Comparison of ENCODE assay signal across 8 cellular contexts in genomic region chr9:94952553-94953373, GRCh38.
DNase-seq lines count a peak whose midpoint lies in the region; ATAC-seq and TF ChIP-seq lines count a peak whose summit lies in the region.

No MANE protein-coding gene starts in this region.

- H3K9me3 ChIP-seq in BLaER1 treated with 17β-estradiol and CSF1 and Interleukin-3, amounts not matched to agents 10 nM and 100 nM (replicated peaks in 1 of 11), result no peaks in the 10 kb centered on the region
- H3K9me3 ChIP-seq in OCI-LY1 (ENCODE audit: low read length) (no peaks in the 10 kb centered on the region), stomach (no peaks in the 10 kb centered on the region)

- peak; percentile 49 for DNase-seq in fibroblast of villous mesenchyme (ENCODE audit: low read depth)
- DNase-seq in stomach, result no peak
- no peak for DNase-seq in left lobe of liver (ENCODE audit: low spot score)
- no peak for DNase-seq in NCI-H510A (lab: John Stamatoyannopoulos, UW)
- no peak for DNase-seq in amniotic stem cell (lab: John Stamatoyannopoulos, UW)

- H3K27me3 ChIP-seq in BLaER1 treated with 17β-estradiol and CSF1 and Interleukin-3, amounts not matched to agents 10 nM and 100 nM, result no peaks in the 10 kb centered on the region
- no peaks in the 10 kb centered on the region for H3K27me3 ChIP-seq in OCI-LY1 (ENCODE audit: insufficient read depth, low read length)
- no peaks in the 10 kb centered on the region for H3K27me3 ChIP-seq in stomach

- intact Hi-C loops in stomach (cut with DNase I; ENCODE audit: low total_unique reads), result no loop called here

- TF ChIP-seq CTCF in OCI-LY1 (IDR thresholded peaks at IDR 0.05; ENCODE audit: low read length) (no peak), fibroblast of villous mesenchyme (IDR thresholded peaks at IDR 0.05; ENCODE audit: insufficient read depth, low read depth, low read length) (no peak), stomach (IDR thresholded peaks at IDR 0.05) (no peak)

- 55 to 67% (median 60%) methylated on average over 8 of the region's 8 CpGs for WGBS in stomach, 5 donors

- TF ChIP-seq POLR2A in stomach (IDR thresholded peaks at IDR 0.05), result no peak

- H3K9me2 ChIP-seq in OCI-LY1 (ENCODE audit: low read depth, low read length), result no peaks in the 10 kb centered on the region

- no peak for TF ChIP-seq EP300 in stomach (IDR thresholded peaks at IDR 0.05)

- peaks cover 6 to 25% (median 14%) of the 10 kb centered on the region in 11 experiments; a peak in 19 of 22 replicates for H3K36me3 ChIP-seq in BLaER1 treated with 17β-estradiol and CSF1 and Interleukin-3, amounts not matched to agents 10 nM and 100 nM
- peaks cover 12% of the 10 kb centered on the region; the same call in 1 of the 2 replicates for H3K36me3 ChIP-seq in OCI-LY1 (ENCODE audit: insufficient read depth, low read length)
- H3K36me3 ChIP-seq in stomach, result peaks cover 0 to 18% (median 16%) of the 10 kb centered on the region in 4 donors

- H2AFZ ChIP-seq in OCI-LY1 (ENCODE audit: low read length), result no peak overlapping the region

- ATAC-seq in GM19395 (IDR thresholded peaks at IDR 0.05; ENCODE audit: unreplicated experiment) (peak; percentile 97), left lobe of liver (no peak)

- H3F3A ChIP-seq in OCI-LY1 (ENCODE audit: insufficient read depth, low read length), result no peaks in the 10 kb centered on the region

- H3K79me2 ChIP-seq in OCI-LY1 (ENCODE audit: insufficient read depth, low read length), result no peaks in the 10 kb centered on the region

- peaks cover 0 to 4% (median 0%) of the 10 kb centered on the region in 11 experiments; a peak in 1 of 22 replicates for H4K20me1 ChIP-seq in BLaER1 treated with 17β-estradiol and CSF1 and Interleukin-3, amounts not matched to agents 10 nM and 100 nM
- H4K20me1 ChIP-seq in OCI-LY1 (ENCODE audit: insufficient read depth, low read length), result no peaks in the 10 kb centered on the region

- H3K4me2 ChIP-seq in BLaER1 treated with 17β-estradiol and CSF1 and Interleukin-3, amounts not matched to agents 10 nM and 100 nM, result peak overlapping the region; percentile 57 to 90 (median 73)
- H3K4me2 ChIP-seq in OCI-LY1 (ENCODE audit: low read length), result peak overlapping the region; percentile 13; the same call in 1 of the 2 replicates

- H3K9ac ChIP-seq in BLaER1 treated with 17β-estradiol and CSF1 and Interleukin-3, amounts not matched to agents 10 nM and 100 nM, result peak overlapping the region in 7 of 11 experiments; percentile 2 to 56 (median 24); a peak in 9 of 22 replicates
- no peak overlapping the region for H3K9ac ChIP-seq in OCI-LY1 (ENCODE audit: low read length)

- peaks cover 37 to 82% (median 69%) of the 10 kb centered on the region in 10 experiments for H3K4me1 ChIP-seq in BLaER1 treated with 17β-estradiol and CSF1 and Interleukin-3, amounts not matched to agents 10 nM and 100 nM
- H3K4me1 ChIP-seq in OCI-LY1 (ENCODE audit: insufficient read depth, low read length, severe bottlenecking) (peaks cover 8% of the 10 kb centered on the region), stomach (peaks cover 19 to 41% (median 28%) of the 10 kb centered on the region in 4 donors)

- H3K4me3 ChIP-seq in BLaER1 treated with 17β-estradiol and CSF1 and Interleukin-3, amounts not matched to agents 10 nM and 100 nM, result peak overlapping the region in 3 of 10 experiments; percentile 4 to 45 (median 29); a peak in 3 of 20 replicates
- H3K4me3 ChIP-seq in OCI-LY1 (ENCODE audit: low read depth, low read length, poor library complexity, severe bottlenecking) (no peak overlapping the region), fibroblast of villous mesenchyme (ENCODE audit: low read depth, low read length) (no peak overlapping the region), stomach (no peak overlapping the region)

- H3K27ac ChIP-seq in BLaER1 treated with 17β-estradiol and CSF1 and Interleukin-3, amounts not matched to agents 10 nM and 100 nM, result peak overlapping the region in 7 of 11 experiments; percentile 9 to 51 (median 21); a peak in 9 of 22 replicates
- no peak overlapping the region for H3K27ac ChIP-seq in OCI-LY1 (ENCODE audit: low read depth, low read length, poor library complexity, severe bottlenecking)
- H3K27ac ChIP-seq in stomach, result peak overlapping the region; percentile 33 to 80 (median 45)
